ENCODE assay signal across 1 cellular context in genomic region chr16:807345-808251, GRCh38.
TF ChIP-seq lines count a peak whose summit lies in the region.

No MANE protein-coding gene starts in this region.

TF ChIP-seq in K562, 482 proteins besides CTCF, POLR2A, EP300 and RAD21 (continued from another document and continues in another):
- TF ChIP-seq GABPB2 (CRISPR knock-in tag; conservative IDR thresholded peaks at IDR 0.05), result no peak
- TF ChIP-seq SNRNP70 (optimal IDR thresholded peaks at IDR 0.05; ENCODE audit: low read depth, low read length), result no peak
- TF ChIP-seq POLR3G (IDR thresholded peaks at IDR 0.05; ENCODE audit: extremely low read depth, insufficient read length, insufficient replicate concordance), result no peak
- no peak for TF ChIP-seq ESRRB (CRISPR knock-in tag; IDR thresholded peaks at IDR 0.05; ENCODE audit: borderline replicate concordance)
- peak; percentile 51 to 74; a peak in 3 of 4 replicates for TF ChIP-seq SIX5 (IDR thresholded peaks at IDR 0.05; ENCODE audit: borderline replicate concordance in 1 of 2, insufficient read depth in 1 of 2, low read depth in 1 of 2, low read length in 2 of 2)
- no peak for TF ChIP-seq ZNF23 (CRISPR knock-in tag; IDR thresholded peaks at IDR 0.05)
- peak; percentile 70; the same call in 1 of the 2 replicates for TF ChIP-seq ZBTB1 (CRISPR knock-in tag; IDR thresholded peaks at IDR 0.05; ENCODE audit: borderline replicate concordance, low read depth)
- TF ChIP-seq PML (IDR thresholded peaks at IDR 0.05; ENCODE audit: low read length), result peak; percentile 59; the same call in 1 of the 2 replicates
- peak in 1 of 2 experiments; percentile 45; a peak in 1 of 4 replicates for TF ChIP-seq TBL1XR1 (IDR thresholded peaks at IDR 0.05; ENCODE audit: low read length in 2 of 2)
- peak; percentile 68; the same call in 1 of the 2 replicates for TF ChIP-seq CREB3 (tag; conservative IDR thresholded peaks at IDR 0.05; ENCODE audit: low read depth)
- TF ChIP-seq CREB1 (IDR thresholded peaks at IDR 0.05), result peak; percentile 96
- TF ChIP-seq CREB1 (CRISPR knock-in tag; IDR thresholded peaks at IDR 0.05), result peak; percentile 98
- TF ChIP-seq ZNF12 (CRISPR knock-in tag; IDR thresholded peaks at IDR 0.05), result no peak
- peak; percentile 94; the same call in 1 of the 2 replicates for TF ChIP-seq PHF8 (IDR thresholded peaks at IDR 0.05; ENCODE audit: borderline replicate concordance, low read length)
- no peak for TF ChIP-seq ZNF217 (CRISPR knock-in tag; IDR thresholded peaks at IDR 0.05)
- TF ChIP-seq DIDO1 (tag; IDR thresholded peaks at IDR 0.05; ENCODE audit: low read depth), result peak; percentile 77; the same call in 1 of the 2 replicates
- peak; percentile 49 to 71; a peak in 2 of 4 replicates for TF ChIP-seq SIN3A (IDR thresholded peaks at IDR 0.05; ENCODE audit: borderline replicate concordance in 2 of 2, control insufficient read depth in 1 of 2, low read depth in 2 of 2, low read length in 2 of 2)
- TF ChIP-seq ZNF644 (tag; IDR thresholded peaks at IDR 0.05; ENCODE audit: low read depth), result peak; percentile 77; the same call in 1 of the 2 replicates
- peak; percentile 97 for TF ChIP-seq NR2C1 (IDR thresholded peaks at IDR 0.05)
- TF ChIP-seq NR2C1 (tag; IDR thresholded peaks at IDR 0.05), result peak; percentile 98
- TF ChIP-seq ZBTB12 (CRISPR knock-in tag; IDR thresholded peaks at IDR 0.05), result peak; percentile 95
- no peak for TF ChIP-seq ZNF75A (CRISPR knock-in tag; IDR thresholded peaks at IDR 0.05)
- TF ChIP-seq SLC30A9 (CRISPR knock-in tag; IDR thresholded peaks at IDR 0.05), result no peak
- TF ChIP-seq PREB (CRISPR knock-in tag; IDR thresholded peaks at IDR 0.05), result peak; percentile 98; the same call in 1 of the 2 replicates
- peak; percentile 73; the same call in 1 of the 2 replicates for TF ChIP-seq ZNF395 (CRISPR knock-in tag; IDR thresholded peaks at IDR 0.05)
- TF ChIP-seq HMGXB4 (CRISPR knock-in tag; IDR thresholded peaks at IDR 0.05), result peak; percentile 83; the same call in 1 of the 2 replicates
- TF ChIP-seq ZNF507 (tag; conservative IDR thresholded peaks at IDR 0.05), result no peak
- peak; percentile 97 for TF ChIP-seq ZFX (CRISPR knock-in tag; IDR thresholded peaks at IDR 0.05)
- TF ChIP-seq ATF2 (CRISPR knock-in tag; IDR thresholded peaks at IDR 0.05), result peak; percentile 86
- no peak for TF ChIP-seq TRIM25 (IDR thresholded peaks at IDR 0.05; ENCODE audit: borderline replicate concordance)
- no peak for TF ChIP-seq TARDBP (IDR thresholded peaks at IDR 0.05)
- peak; percentile 10; the same call in 1 of the 2 replicates for TF ChIP-seq NR1H2 (CRISPR knock-in tag; IDR thresholded peaks at IDR 0.05)
- peak; percentile 85; the same call in 1 of the 2 replicates for TF ChIP-seq KAT7 (CRISPR knock-in tag; IDR thresholded peaks at IDR 0.05; ENCODE audit: borderline replicate concordance)
- peak; percentile 96 for TF ChIP-seq ETV5 (CRISPR knock-in tag; IDR thresholded peaks at IDR 0.05; ENCODE audit: low read depth)
- peak; percentile 96 for TF ChIP-seq ZBTB40 (IDR thresholded peaks at IDR 0.05)
- no peak for TF ChIP-seq ZBTB40 (CRISPR knock-in tag; IDR thresholded peaks at IDR 0.05)
- TF ChIP-seq ZNF551 (CRISPR knock-in tag; IDR thresholded peaks at IDR 0.05), result no peak
- TF ChIP-seq THRAP3 (IDR thresholded peaks at IDR 0.05; ENCODE audit: borderline replicate concordance), result no peak
- TF ChIP-seq TCF7 (IDR thresholded peaks at IDR 0.05; ENCODE audit: borderline replicate concordance), result no peak
